Comparison of ENCODE assay signal across 24 cellular contexts in genomic region chr3:167115331-167115934, GRCh38.
DNase-seq lines count a peak whose midpoint lies in the region; ATAC-seq, FAIRE-seq and TF ChIP-seq lines count a peak whose summit lies in the region.
"Had no signal": no experiment of that assay in that cellular context is flagged by ENCODE, and none has a peak within 500 bp of the region (broad histone marks: within the 10 kb centered on the region; RNA-seq: fewer than 3 reads in every experiment).

No MANE protein-coding gene starts in this region.

- FAIRE-seq in kidney (lab: Jason Lieb, UNC) = no peak
- FAIRE-seq: GM18507, HepG2 had no signal

- 96% methylated on average over 11 of the region's 11 CpGs for WGBS in hepatocyte (ENCODE audit: low lambda C conversion rate, missing lambda C conversion rate)

- no peaks in the 10 kb centered on the region for H3K4me1 Mint-ChIP-seq in stimulated activated effector memory CD8-positive, alpha-beta T cell treated with anti-CD3 and anti-CD28 coated beads, Interleukin-12 subunit alpha, Interleukin-12 subunit beta, amount 100 ng/mL, for 72 hours
- H3K4me1 Mint-ChIP-seq: CD4-positive, CD25-positive, alpha-beta regulatory T cell had no signal

- H3K4me1 ChIP-seq in right atrium auricular region = no peaks in the 10 kb centered on the region
- no peaks in the 10 kb centered on the region for H3K4me1 ChIP-seq in kidney (ENCODE audit: control insufficient read depth in 1 of 2, insufficient read depth in 1 of 2, low read depth in 1 of 2, low read length in 2 of 2)
- no peaks in the 10 kb centered on the region for H3K4me1 ChIP-seq in hepatocyte (ENCODE audit: insufficient read depth)

- H3K4me2 ChIP-seq in hepatocyte = no peak overlapping the region
- H3K4me2 ChIP-seq: BLaER1, PC-9 had no signal

- ATAC-seq in left ventricle myocardium superior = no peak
- ATAC-seq in stimulated activated effector memory CD8-positive, alpha-beta T cell treated with anti-CD3 and anti-CD28 coated beads, Interleukin-12 subunit alpha, Interleukin-12 subunit beta, amount 100 ng/mL, for 72 hours = peak; percentile 16
- ATAC-seq: HepG2 had no signal

- no peaks in the 10 kb centered on the region for H3K79me2 ChIP-seq in hepatocyte

- no peak overlapping the region for H2AFZ ChIP-seq in hepatocyte
- H2AFZ ChIP-seq: PC-9 had no signal

- H3K36me3 ChIP-seq in right atrium auricular region = no peaks in the 10 kb centered on the region
- no peaks in the 10 kb centered on the region for H3K36me3 ChIP-seq in kidney (ENCODE audit: control insufficient read depth in 1 of 2, insufficient read depth in 2 of 2, low read length in 2 of 2)
- H3K36me3 ChIP-seq in hepatocyte (replicated peaks; ENCODE audit: insufficient read depth, low read depth) = no peaks in the 10 kb centered on the region
- H3K36me3 ChIP-seq: BLaER1 had no signal

- no peak overlapping the region for H3K27ac Mint-ChIP-seq in stimulated activated effector memory CD8-positive, alpha-beta T cell treated with anti-CD3 and anti-CD28 coated beads, Interleukin-12 subunit alpha, Interleukin-12 subunit beta, amount 100 ng/mL, for 72 hours
- H3K27ac Mint-ChIP-seq: CD4-positive, CD25-positive, alpha-beta regulatory T cell had no signal

- DNase-seq in left ventricle myocardium superior (peak; percentile 14), right atrium auricular region (ENCODE audit: low spot score) (no peak), kidney (peak; percentile 58), hepatocyte (ENCODE audit: low spot score) (no peak), KG1 (lab: John Stamatoyannopoulos, UW) (no peak), NCI-H2196 treated with DMSO at 0.1 percent for 48 hours (lab: John Stamatoyannopoulos, UW; ENCODE audit: unreplicated experiment) (no peak)
- DNase-seq in stimulated activated effector memory CD8-positive, alpha-beta T cell treated with anti-CD3 and anti-CD28 coated beads, Interleukin-12 subunit alpha, Interleukin-12 subunit beta, amount 100 ng/mL, for 72 hours (ENCODE audit: low spot score in 2 of 2) = no peak
- DNase-seq: 8988T; CD4-positive, CD25-positive, alpha-beta regulatory T cell; DMS153; DND-41; H7; Kasumi-1; NCI-H1105 treated with DMSO at 0.1 percent for 48 hours; NCI-H146; NCI-H1930; NCI-H446 treated with DMSO at 0.1 percent for 48 hours; NCI-H526; NCI-H82; PC-9; SHP77 treated with DMSO at 0.1 percent for 48 hours had no signal

- H3K27ac ChIP-seq in right atrium auricular region (no peak overlapping the region), kidney (ENCODE audit: low read depth in 2 of 2, low read length in 2 of 2) (no peak overlapping the region), hepatocyte (no peak overlapping the region)
- H3K27ac ChIP-seq: BLaER1, PC-9 had no signal

- H3K36me3 Mint-ChIP-seq in stimulated activated effector memory CD8-positive, alpha-beta T cell treated with anti-CD3 and anti-CD28 coated beads, Interleukin-12 subunit alpha, Interleukin-12 subunit beta, amount 100 ng/mL, for 72 hours = no peaks in the 10 kb centered on the region
- H3K36me3 Mint-ChIP-seq: CD4-positive, CD25-positive, alpha-beta regulatory T cell had no signal

- H3K4me3 ChIP-seq in right atrium auricular region = no peak overlapping the region
- H3K4me3 ChIP-seq in kidney (ENCODE audit: low read length in 2 of 2) = no peak overlapping the region
- no peak overlapping the region for H3K4me3 ChIP-seq in hepatocyte
- H3K4me3 ChIP-seq: BLaER1, PC-9 had no signal

- H3K4me3 Mint-ChIP-seq in stimulated activated effector memory CD8-positive, alpha-beta T cell treated with anti-CD3 and anti-CD28 coated beads, Interleukin-12 subunit alpha, Interleukin-12 subunit beta, amount 100 ng/mL, for 72 hours = no peak overlapping the region
- H3K4me3 Mint-ChIP-seq: CD4-positive, CD25-positive, alpha-beta regulatory T cell had no signal

- no peaks in the 10 kb centered on the region for H4K20me1 ChIP-seq in hepatocyte (ENCODE audit: insufficient read depth, poor library complexity, severe bottlenecking)
- H4K20me1 ChIP-seq: BLaER1 had no signal

- no peaks in the 10 kb centered on the region for H3K27me3 ChIP-seq in right atrium auricular region
- no peaks in the 10 kb centered on the region for H3K27me3 ChIP-seq in hepatocyte
- H3K27me3 ChIP-seq: BLaER1 had no signal

- H3K9ac ChIP-seq in kidney (ENCODE audit: low read length in 2 of 2) = no peak overlapping the region
- H3K9ac ChIP-seq: BLaER1 had no signal

- peaks cover 17% of the 10 kb centered on the region for H3K9me3 Mint-ChIP-seq in stimulated activated effector memory CD8-positive, alpha-beta T cell treated with anti-CD3 and anti-CD28 coated beads, Interleukin-12 subunit alpha, Interleukin-12 subunit beta, amount 100 ng/mL, for 72 hours

- H3K9me3 ChIP-seq in right atrium auricular region (no peaks in the 10 kb centered on the region), kidney (ENCODE audit: control insufficient read depth in 1 of 2, low read length in 2 of 2) (no peaks in the 10 kb centered on the region), hepatocyte (ENCODE audit: low read depth) (no peaks in the 10 kb centered on the region)

- H3K9me2 ChIP-seq in hepatocyte (replicated peaks; ENCODE audit: insufficient read depth) = no peaks in the 10 kb centered on the region

- TF ChIP-seq CTCF in right atrium auricular region (IDR thresholded peaks at IDR 0.05) (no peak), kidney (IDR thresholded peaks at IDR 0.05; ENCODE audit: borderline replicate concordance, extremely low read depth, insufficient read depth) (no peak), hepatocyte (IDR thresholded peaks at IDR 0.05; ENCODE audit: poor library complexity) (no peak)

- intact Hi-C loops in left ventricle myocardium superior (cut with micrococcal nuclease) (no loop called here), kidney (cut with DNase I) (no loop called here)

Comparison
In these comparisons a context has a peak if more than half of its experiments do, and no peak if none do; other contexts are left out.
1. DNase-seq: peak in left ventricle myocardium superior (single experiment) and kidney (single experiment); none in right atrium auricular region (single experiment), stimulated activated effector memory CD8-positive, alpha-beta T cell treated with anti-CD3 and anti-CD28 coated beads, Interleukin-12 subunit alpha, Interleukin-12 subunit beta, amount 100 ng/mL, for 72 hours (0 of 2), hepatocyte (single experiment), KG1 (single experiment) and NCI-H2196 treated with DMSO at 0.1 percent for 48 hours (single experiment).